Comparison of ENCODE assay signal across 1 cellular context in genomic region chr17:73155410-73156165, GRCh38.
A peak's percentile ranks its signal among the peaks of the same experiment; 100 is the strongest.
TF ChIP-seq lines count a peak whose summit lies in the region.

No MANE protein-coding gene starts in this region.

TF ChIP-seq in HepG2, 621 proteins besides CTCF, POLR2A, EP300 and RAD21 (continued from another document and continues in another):
- TF ChIP-seq THAP9 (CRISPR knock-in tag; IDR thresholded peaks at IDR 0.05; ENCODE audit: borderline replicate concordance): no peak
- TF ChIP-seq ZNF407 (CRISPR knock-in tag; IDR thresholded peaks at IDR 0.05; ENCODE audit: not compliant biosample characterization): peak; percentile 81
- TF ChIP-seq AHR (CRISPR knock-in tag; IDR thresholded peaks at IDR 0.05): no peak
- 0 out of 2 replicates have a peak, but pooled peaks have one; percentile 57 for TF ChIP-seq SMAD9 (CRISPR knock-in tag; IDR thresholded peaks at IDR 0.05)
- TF ChIP-seq ZNF543 (CRISPR knock-in tag; IDR thresholded peaks at IDR 0.05): no peak
- TF ChIP-seq PLRG1 (conservative IDR thresholded peaks at IDR 0.05): no peak
- no peak for TF ChIP-seq ZUFSP (CRISPR knock-in tag; IDR thresholded peaks at IDR 0.05; ENCODE audit: borderline replicate concordance)
- no peak for TF ChIP-seq RBAK (CRISPR knock-in tag; IDR thresholded peaks at IDR 0.05)
- TF ChIP-seq TFE3 (CRISPR knock-in tag; IDR thresholded peaks at IDR 0.05): 0 out of 2 replicates have a peak, but pooled peaks have one; percentile 10
- no peak for TF ChIP-seq CEBPB (IDR thresholded peaks at IDR 0.05; ENCODE audit: borderline replicate concordance, low read depth, low read length)
- no peak for TF ChIP-seq ZBTB43 (CRISPR knock-in tag; conservative IDR thresholded peaks at IDR 0.05)
- no peak for TF ChIP-seq SIN3A (IDR thresholded peaks at IDR 0.05; ENCODE audit: borderline replicate concordance, low read depth, low read length)
- TF ChIP-seq ZBTB20 (CRISPR knock-in tag; IDR thresholded peaks at IDR 0.05; ENCODE audit: borderline replicate concordance, low read depth): 0 out of 2 replicates have a peak, but pooled peaks have one; percentile 48
- TF ChIP-seq ZNF709 (CRISPR knock-in tag; IDR thresholded peaks at IDR 0.05): no peak
- TF ChIP-seq SOX6 (IDR thresholded peaks at IDR 0.05): no peak
- peak; percentile 54 for TF ChIP-seq SOX6 (CRISPR knock-in tag; IDR thresholded peaks at IDR 0.05)
- TF ChIP-seq BRD4 (CRISPR knock-in tag; IDR thresholded peaks at IDR 0.05): no peak
- peak; percentile 81 for TF ChIP-seq MLX (CRISPR knock-in tag; IDR thresholded peaks at IDR 0.05)
- no peak for TF ChIP-seq ZNF770 (CRISPR knock-in tag; IDR thresholded peaks at IDR 0.05)
- TF ChIP-seq KLF11 (CRISPR knock-in tag; IDR thresholded peaks at IDR 0.05): no peak
- TF ChIP-seq RERE (CRISPR knock-in tag; IDR thresholded peaks at IDR 0.05; ENCODE audit: low read depth): no peak
- TF ChIP-seq ZNF782 (CRISPR knock-in tag; IDR thresholded peaks at IDR 0.05; ENCODE audit: borderline replicate concordance): no peak
- TF ChIP-seq KLF6 (CRISPR knock-in tag; IDR thresholded peaks at IDR 0.05): no peak
- TF ChIP-seq POGZ (CRISPR knock-in tag; IDR thresholded peaks at IDR 0.05): no peak
- TF ChIP-seq IRF2 (CRISPR knock-in tag; IDR thresholded peaks at IDR 0.05): no peak
- TF ChIP-seq HNF4A (CRISPR knock-in tag; IDR thresholded peaks at IDR 0.05): peak; percentile 24
- no peak for TF ChIP-seq ZNF607 (CRISPR knock-in tag; IDR thresholded peaks at IDR 0.05; ENCODE audit: borderline replicate concordance)
- no peak for TF ChIP-seq HCFC1 (IDR thresholded peaks at IDR 0.05; ENCODE audit: low read depth, low read length)
- no peak for TF ChIP-seq HBP1 (CRISPR knock-in tag; IDR thresholded peaks at IDR 0.05; ENCODE audit: low read depth)
